In genomic region chr3:139354661-139355060, GRCh38 we compare ENCODE assay signal across 16 cellular contexts. TPM values are rescaled to one million over a fixed set of nuclear protein-coding genes. Genes with fewer than 3 reads are reported as not detected.
A peak's percentile ranks its signal among the peaks of the same experiment; 100 is the strongest.
DNase-seq lines count a peak whose midpoint lies in the region; ATAC-seq, FAIRE-seq and TF ChIP-seq lines count a peak whose summit lies in the region.
"Had no signal": no experiment of that assay in that cellular context is flagged by ENCODE, and none has a peak within 500 bp of the region (broad histone marks: within the 10 kb centered on the region; RNA-seq: fewer than 3 reads in every experiment).

No MANE protein-coding gene starts in this region.

- H3K79me2 ChIP-seq in GM12878 (ENCODE audit: control insufficient read depth, insufficient read depth, low read length), result no peaks in the 10 kb centered on the region

- H3K36me3 ChIP-seq in left ventricle myocardium inferior (peaks cover 100% of the 10 kb centered on the region), GM12878 (ENCODE audit: control insufficient read depth in 2 of 2, insufficient read depth in 2 of 2, low read length in 1 of 2) (peaks cover 8 to 38% of the 10 kb centered on the region in 2 experiments)
- H3K36me3 ChIP-seq in CD8-positive, alpha-beta memory T cell (ENCODE audit: insufficient read depth, low read length), result peaks cover 73% of the 10 kb centered on the region

- H2AFZ ChIP-seq in GM12878 (ENCODE audit: control insufficient read depth, low read depth, low read length), result no peak overlapping the region

- H3K4me1 Mint-ChIP-seq in immature natural killer cell, result peaks cover 5 to 13% of the 10 kb centered on the region in 2 donors
- H3K4me1 Mint-ChIP-seq in natural killer cell treated with Interleukin-12 subunit alpha and Interleukin-12 subunit beta and Interleukin-15 and Interleukin-18, amount 100 ng/mL, for 72 hours (ENCODE audit: low read depth in 2 of 2), result peaks cover 21 to 30% of the 10 kb centered on the region in 2 donors
- H3K4me1 Mint-ChIP-seq in CD8-positive, alpha-beta memory T cell, result peaks cover 0 to 5% (median 4%) of the 10 kb centered on the region in 3 donors

- peak overlapping the region in 4 of 6 donors; percentile 1 to 67 (median 26) for H3K27ac Mint-ChIP-seq in immature natural killer cell
- H3K27ac Mint-ChIP-seq in natural killer cell treated with Interleukin-12 subunit alpha and Interleukin-12 subunit beta and Interleukin-15 and Interleukin-18, amount 100 ng/mL, for 72 hours, result no peak overlapping the region
- peak overlapping the region in 2 of 8 donors; percentile 25 to 29 for H3K27ac Mint-ChIP-seq in CD8-positive, alpha-beta memory T cell
- H3K27ac Mint-ChIP-seq: CD8-positive, alpha-beta T cell had no signal

- H3K4me3 ChIP-seq in right cardiac atrium (ENCODE audit: low read length), result no peak overlapping the region
- no peak overlapping the region for H3K4me3 ChIP-seq in left ventricle myocardium inferior
- H3K4me3 ChIP-seq in GM12878, result no peak overlapping the region
- no peak overlapping the region for H3K4me3 ChIP-seq in CD8-positive, alpha-beta memory T cell (ENCODE audit: low read length)
- H3K4me3 ChIP-seq: BLaER1 had no signal

- 91% methylated on average over 4 of the region's 4 CpGs for whole genome bisulfite sequencing in right cardiac atrium
- 95% methylated on average over 4 of the region's 4 CpGs for WGBS in GM12878 (ENCODE audit: insufficient coverage, insufficient replicate concordance, low lambda C conversion rate, missing lambda C conversion rate)

- POLR2A ChIA-PET in GM12878 (lab: Charles Lee), result interaction anchor here (1.6 to 2.0 kb wide), 2 partner anchors 10 to 34 kb away, joined by 4 read pairs; partner anchors contain the start of gene MRPS22
- POLR2A ChIA-PET in CD8-positive, alpha-beta memory T cell (lab: Charles Lee), result no interaction called here

- RAD21 ChIA-PET in GM12878 (lab: Charles Lee; ENCODE audit: unreplicated experiment), result interaction anchor here (1.1 kb wide), 1 partner anchor 243 kb away, joined by 3 read pairs; no protein-coding TSS in a partner anchor

- peaks cover 0 to 2% (median 0%) of the 10 kb centered on the region in 3 donors for H3K27me3 Mint-ChIP-seq in immature natural killer cell (ENCODE audit: low read depth in 3 of 3)
- H3K27me3 Mint-ChIP-seq in natural killer cell treated with Interleukin-12 subunit alpha and Interleukin-12 subunit beta and Interleukin-15 and Interleukin-18, amount 100 ng/mL, for 72 hours, result no peaks in the 10 kb centered on the region
- no peaks in the 10 kb centered on the region for H3K27me3 Mint-ChIP-seq in CD8-positive, alpha-beta memory T cell

- no peak overlapping the region for H3K4me2 ChIP-seq in GM12878 (ENCODE audit: control insufficient read depth, insufficient read depth)
- H3K4me2 ChIP-seq: BLaER1 had no signal

- in situ Hi-C loops in GM12878 (cut with MboI), result no loop called here

- DNase-seq in right cardiac atrium, result no peak
- DNase-seq in left ventricle myocardium inferior, result no peak
- DNase-seq in GM12878 (ENCODE audit: low read depth, low spot score), result no peak
- DNase-seq in immature natural killer cell, result no peak
- DNase-seq in natural killer cell treated with Interleukin-12 subunit alpha and Interleukin-12 subunit beta and Interleukin-15 and Interleukin-18, amount 100 ng/mL, for 72 hours (ENCODE audit: low spot score), result no peak
- DNase-seq in CD8-positive, alpha-beta memory T cell, result no peak
- DNase-seq: CD8-positive, alpha-beta T cell; DMS79; KG1; NCI-H1417 treated with DMSO at 0.1 percent for 48 hours; NCI-H2029 treated with DMSO at 0.1 percent for 48 hours; NCI-H510A had no signal

- SMC1A ChIA-PET in GM12878 (lab: Charles Lee; ENCODE audit: uncharacterized antibody, unreplicated experiment), result interaction anchor here (1.2 kb wide), 1 partner anchor 9 kb away, joined by 4 read pairs; no protein-coding TSS in a partner anchor

- no TSS peak for BruUV-seq in GM12878 (replicated peaks; lab: Mats Ljungman, UMichigan)

- no peak overlapping the region for H3K9ac ChIP-seq in GM12878 (ENCODE audit: control insufficient read depth, insufficient read depth, low read length)
- H3K9ac ChIP-seq: BLaER1 had no signal

- intact Hi-C loops in right cardiac atrium (cut with DNase I) (no loop called here), left ventricle myocardium inferior (cut with micrococcal nuclease) (no loop called here), GM12878 (cut with micrococcal nuclease; ENCODE audit: unreplicated experiment) (loop anchor here (5.0 kb wide), 1 partner anchor 33 kb away; the partner anchor contains the start of gene COPB2)

- 0 out of 2 replicates have a peak, but pooled peaks have one; percentile 28 for TF ChIP-seq POLR2A in GM12878 (IDR thresholded peaks at IDR 0.05; ENCODE audit: low read depth, low read length)

- no peaks in the 10 kb centered on the region for H3K9me3 Mint-ChIP-seq in immature natural killer cell
- H3K9me3 Mint-ChIP-seq in natural killer cell treated with Interleukin-12 subunit alpha and Interleukin-12 subunit beta and Interleukin-15 and Interleukin-18, amount 100 ng/mL, for 72 hours, result no peaks in the 10 kb centered on the region
- no peaks in the 10 kb centered on the region for H3K9me3 Mint-ChIP-seq in CD8-positive, alpha-beta memory T cell
- H3K9me3 Mint-ChIP-seq: CD8-positive, alpha-beta T cell had no signal

- H3K9me3 ChIP-seq in right cardiac atrium (ENCODE audit: control insufficient read depth, low read length) (no peaks in the 10 kb centered on the region), left ventricle myocardium inferior (replicated peaks) (no peaks in the 10 kb centered on the region), GM12878 (replicated peaks; ENCODE audit: control insufficient read depth, insufficient read depth, low read length) (no peaks in the 10 kb centered on the region)
- H3K9me3 ChIP-seq in CD8-positive, alpha-beta memory T cell (ENCODE audit: low read length), result no peaks in the 10 kb centered on the region
- H3K9me3 ChIP-seq: BLaER1 had no signal

- H3K27me3 ChIP-seq in right cardiac atrium (ENCODE audit: control insufficient read depth, insufficient read depth), result no peaks in the 10 kb centered on the region
- no peaks in the 10 kb centered on the region for H3K27me3 ChIP-seq in left ventricle myocardium inferior (ENCODE audit: low read depth)
- no peaks in the 10 kb centered on the region for H3K27me3 ChIP-seq in GM12878 (replicated peaks in 1 of 2; ENCODE audit: control insufficient read depth in 2 of 2, insufficient read depth in 2 of 2, low read length in 1 of 2)
- no peaks in the 10 kb centered on the region for H3K27me3 ChIP-seq in CD8-positive, alpha-beta memory T cell (ENCODE audit: insufficient read depth, low read length, poor library complexity, severe bottlenecking)
- H3K27me3 ChIP-seq: BLaER1 had no signal

- H3K36me3 Mint-ChIP-seq in immature natural killer cell, result peaks cover 27 to 43% (median 29%) of the 10 kb centered on the region in 3 donors
- H3K36me3 Mint-ChIP-seq in natural killer cell treated with Interleukin-12 subunit alpha and Interleukin-12 subunit beta and Interleukin-15 and Interleukin-18, amount 100 ng/mL, for 72 hours, result peaks cover 62% of the 10 kb centered on the region
- peaks cover 0 to 93% (median 29%) of the 10 kb centered on the region in 3 donors for H3K36me3 Mint-ChIP-seq in CD8-positive, alpha-beta memory T cell

- no peak for TF ChIP-seq EP300 in GM12878 (IDR thresholded peaks at IDR 0.05; ENCODE audit: borderline replicate concordance in 1 of 2, control insufficient read depth in 1 of 2, low read depth in 2 of 2, low read length in 2 of 2)

- CTCF ChIA-PET in GM12878 (lab: Yijun Ruan, JAX), result interaction anchor here (0.6 to 1.9 kb wide), 10 partner anchors 7 to 755 kb away, joined by 3 to 6 read pairs (median 3); partner anchors contain the start of gene MRPS22
- CTCF ChIA-PET in CD8-positive, alpha-beta memory T cell (lab: Charles Lee), result interaction anchor here (1.4 to 2.1 kb wide), 2 partner anchors 8 to 26 kb away, joined by 3 to 7 read pairs; no protein-coding TSS in a partner anchor

- ATAC-seq in right cardiac atrium, result peak; percentile 9 to 23
- no peak for ATAC-seq in GM12878
- ATAC-seq in HG02884 (IDR thresholded peaks at IDR 0.05; ENCODE audit: unreplicated experiment), result no peak
- ATAC-seq in natural killer cell treated with Interleukin-12 subunit alpha and Interleukin-12 subunit beta and Interleukin-15 and Interleukin-18, amount 100 ng/mL, for 72 hours, result no peak
- ATAC-seq: CD8-positive, alpha-beta T cell had no signal

- FAIRE-seq in GM12878 (lab: Jason Lieb, UNC), result peak; percentile 23
- FAIRE-seq: D721Med had no signal

- no peak for TF ChIP-seq CTCF in left ventricle myocardium inferior (IDR thresholded peaks at IDR 0.05; ENCODE audit: borderline replicate concordance)
- TF ChIP-seq CTCF in GM12878 (IDR thresholded peaks at IDR 0.05 in 2 of 3, conservative IDR thresholded peaks at IDR 0.05 in 1 of 3; ENCODE audit: control insufficient read depth in 2 of 3, extremely low read depth in 1 of 3, insufficient read depth in 1 of 3, low read depth in 3 of 3, low read length in 3 of 3), result no peak

- no peak overlapping the region for H3K27ac ChIP-seq in right cardiac atrium (ENCODE audit: low read length)
- H3K27ac ChIP-seq in left ventricle myocardium inferior (replicated peaks), result no peak overlapping the region
- H3K27ac ChIP-seq in GM12878 (ENCODE audit: control insufficient read depth, insufficient read depth), result no peak overlapping the region
- H3K27ac ChIP-seq in CD8-positive, alpha-beta memory T cell (ENCODE audit: low read depth, low read length), result no peak overlapping the region
- H3K27ac ChIP-seq: BLaER1, RWPE1 had no signal

- H4K20me1 ChIP-seq in GM12878 (ENCODE audit: control insufficient read depth, insufficient read depth), result no peaks in the 10 kb centered on the region

- TF ChIP-seq RAD21 in GM12878 (IDR thresholded peaks at IDR 0.05; ENCODE audit: insufficient read depth, low read depth, low read length), result no peak

- H3K4me3 Mint-ChIP-seq in immature natural killer cell, result no peak overlapping the region
- H3K4me3 Mint-ChIP-seq in natural killer cell treated with Interleukin-12 subunit alpha and Interleukin-12 subunit beta and Interleukin-15 and Interleukin-18, amount 100 ng/mL, for 72 hours, result no peak overlapping the region
- no peak overlapping the region for H3K4me3 Mint-ChIP-seq in CD8-positive, alpha-beta memory T cell
- H3K4me3 Mint-ChIP-seq: CD8-positive, alpha-beta T cell had no signal

- H3K4me1 ChIP-seq in right cardiac atrium (ENCODE audit: control insufficient read depth, insufficient read depth, low read length) (no peaks in the 10 kb centered on the region), left ventricle myocardium inferior (peaks cover 6% of the 10 kb centered on the region), GM12878 (ENCODE audit: control insufficient read depth, insufficient read depth, low read length) (peaks cover 12% of the 10 kb centered on the region)
- H3K4me1 ChIP-seq in CD8-positive, alpha-beta memory T cell (ENCODE audit: insufficient read depth, low read length), result no peaks in the 10 kb centered on the region

RNA-seq across cellular contexts. Expression of gene MRPS22, which starts 10.8 kb away (rescaled TPM):
- total RNA-seq in right cardiac atrium (10 to 100 TPM; 51.8 to 68.4 (median 56.4) TPM), left ventricle myocardium inferior (87.7 TPM), GM12878 (2014; rRNA removed) (53.9 and 72.4 TPM in 2 replicates), GM12878 (2014; rRNA removed; fragmentation: Illumina TruSeq; extraction: Trizol) (77.5 and 86.0 TPM in 2 replicates), GM12878 (2021) (44.3 and 48.1 TPM in 2 replicates)
- polyA plus RNA-seq in right cardiac atrium (91.5 TPM), GM12878 (2011; rRNA removed) (67.5 and 102 TPM in 2 replicates), GM12878 (2014; fragmentation: Illumina TruSeq; extraction: Trizol) (64.5 and 79.5 TPM in 2 replicates), GM12878 (2014; fragmentation: Nextera tagmentation; extraction: Ambion mirVana) (100 to 1,000 TPM; 117 to 146 TPM), GM12878 (2014; rRNA removed) (63.1 and 72.2 TPM in 2 replicates), GM12878 (2016; fragmentation: Nextera tagmentation; extraction: Ambion mirVana) (10 to 100 TPM; 78.2 to 78.5 TPM), immature natural killer cell (10 to 100 TPM; 31.5 to 43.7 (median 39.1) TPM)
- total RNA-seq in GM12878 (2013; cell fraction: nucleolus; rRNA removed), result 42.4 and 50.2 TPM in 2 replicates
- 29.6 TPM for polyA plus RNA-seq in GM12878 (2011; ENCODE audit: low read depth)
- polyA plus RNA-seq in GM12878 (2011; cell fraction: cytosol; rRNA removed), result 42.8 and 44.0 TPM in 2 replicates
- 28.9 and 40.9 TPM in 2 replicates for polyA plus RNA-seq in GM12878 (2011; cell fraction: nucleus; rRNA removed)
- 35.1 and 40.7 TPM in 2 replicates for polyA plus RNA-seq in GM12878 (2012)
- polyA minus RNA-seq in GM12878 (2011; rRNA and poly(A)+ RNA removed), result 19.6 and 31.1 TPM in 2 replicates
- 8.7 and 15.3 TPM in 2 replicates for polyA minus RNA-seq in GM12878 (2011; cell fraction: cytosol; rRNA and poly(A)+ RNA removed)
- 16.4 and 24.6 TPM in 2 replicates for polyA minus RNA-seq in GM12878 (2011; cell fraction: nucleus; rRNA and poly(A)+ RNA removed)
- 10 to 100 TPM; 40.9 to 46.6 TPM for total RNA-seq in natural killer cell treated with Interleukin-12 subunit alpha and Interleukin-12 subunit beta and Interleukin-15 and Interleukin-18, amount 100 ng/mL, for 72 hours
- total RNA-seq in CD8-positive, alpha-beta memory T cell, result 10 to 100 TPM; 66.9 to 68.6 TPM
- polyA plus RNA-seq in CD8-positive, alpha-beta memory T cell, result 34.7 TPM

RNA-seq across cellular contexts. Expression of gene COPB2, which starts 34.8 kb away (rescaled TPM):
- total RNA-seq in right cardiac atrium, result 10 to 100 TPM; 75.6 to 98.0 (median 95.3) TPM
- 41.0 TPM for polyA plus RNA-seq in right cardiac atrium
- total RNA-seq in left ventricle myocardium inferior, result 68.8 TPM
- total RNA-seq in GM12878 (2013; cell fraction: nucleolus; rRNA removed), result 131 and 152 TPM in 2 replicates
- total RNA-seq in GM12878 (2014; rRNA removed), result 115 and 118 TPM in 2 replicates
- total RNA-seq in GM12878 (2014; rRNA removed; fragmentation: Illumina TruSeq; extraction: Trizol), result 116 and 123 TPM in 2 replicates
- 93.6 and 98.6 TPM in 2 replicates for total RNA-seq in GM12878 (2021)
- 67.2 TPM for polyA plus RNA-seq in GM12878 (2011; ENCODE audit: low read depth)
- 120 and 158 TPM in 2 replicates for polyA plus RNA-seq in GM12878 (2011; rRNA removed)
- polyA plus RNA-seq in GM12878 (2011; cell fraction: cytosol; rRNA removed), result 57.4 and 63.8 TPM in 2 replicates
- polyA plus RNA-seq in GM12878 (2011; cell fraction: nucleus; rRNA removed), result 82.3 and 93.9 TPM in 2 replicates
- polyA plus RNA-seq in GM12878 (2012), result 61.8 and 82.0 TPM in 2 replicates
- polyA plus RNA-seq in GM12878 (2014; fragmentation: Illumina TruSeq; extraction: Trizol), result 116 and 132 TPM in 2 replicates
- polyA plus RNA-seq in GM12878 (2014; fragmentation: Nextera tagmentation; extraction: Ambion mirVana), result 10 to 100 TPM; 51.3 to 79.8 TPM
- 70.4 and 81.1 TPM in 2 replicates for polyA plus RNA-seq in GM12878 (2014; rRNA removed)
- 100 to 1,000 TPM; 142 to 143 TPM for polyA plus RNA-seq in GM12878 (2016; fragmentation: Nextera tagmentation; extraction: Ambion mirVana)
- polyA minus RNA-seq in GM12878 (2011; rRNA and poly(A)+ RNA removed), result 119 and 189 TPM in 2 replicates
- 40.0 and 47.6 TPM in 2 replicates for polyA minus RNA-seq in GM12878 (2011; cell fraction: cytosol; rRNA and poly(A)+ RNA removed)
- polyA minus RNA-seq in GM12878 (2011; cell fraction: nucleus; rRNA and poly(A)+ RNA removed), result 67.7 and 83.3 TPM in 2 replicates
- polyA plus RNA-seq in immature natural killer cell, result 10 to 100 TPM; 53.0 to 95.4 (median 89.4) TPM
- 100 to 1,000 TPM in 1 of 2 donors, 10 to 100 TPM in 1; 97.6 to 125 TPM for total RNA-seq in natural killer cell treated with Interleukin-12 subunit alpha and Interleukin-12 subunit beta and Interleukin-15 and Interleukin-18, amount 100 ng/mL, for 72 hours
- 10 to 100 TPM; 91.8 to 92.9 TPM for total RNA-seq in CD8-positive, alpha-beta memory T cell
- polyA plus RNA-seq in CD8-positive, alpha-beta memory T cell, result 64.0 TPM

Comparison
In these comparisons a context has a peak if more than half of its experiments do, and no peak if none do; other contexts are left out.
1. ATAC-seq: peak in right cardiac atrium (2 of 2); none in GM12878 (single experiment), HG02884 (single experiment) and natural killer cell treated with Interleukin-12 subunit alpha and Interleukin-12 subunit beta and Interleukin-15 and Interleukin-18, amount 100 ng/mL, for 72 hours (0 of 2).
2. H3K27ac Mint-ChIP-seq: peak in immature natural killer cell (4 of 6); none in natural killer cell treated with Interleukin-12 subunit alpha and Interleukin-12 subunit beta and Interleukin-15 and Interleukin-18, amount 100 ng/mL, for 72 hours (0 of 2).